ENCODE assay signal across 28 cellular contexts in genomic region chr6:142830807-142831206, GRCh38.
DNase-seq lines count a peak whose midpoint lies in the region; ATAC-seq, FAIRE-seq and TF ChIP-seq lines count a peak whose summit lies in the region.
"Had no signal": no experiment of that assay in that cellular context is flagged by ENCODE, and none has a peak within 500 bp of the region (broad histone marks: within the 10 kb centered on the region; RNA-seq: fewer than 3 reads in every experiment).

No MANE protein-coding gene starts in this region.

- peaks cover 76 to 83% (median 79%) of the 10 kb centered on the region in 3 donors for H3K4me1 Mint-ChIP-seq in T-cell
- H3K4me1 Mint-ChIP-seq in osteocyte (ENCODE audit: unreplicated experiment), result peaks cover 57% of the 10 kb centered on the region

- no peak for DNase-seq in left ventricle myocardium superior
- no peak for DNase-seq in left ventricle myocardium inferior
- DNase-seq in T-cell, result no peak
- DNase-seq in K562 (ENCODE audit: extremely low read depth in 1 of 4, low spot score in 3 of 4), result no peak
- no peak for DNase-seq in osteocyte (ENCODE audit: extremely low spot score, unreplicated experiment)
- no peak for DNase-seq in NCI-H774 (lab: John Stamatoyannopoulos, UW)
- no peak for DNase-seq in GM20000 (ENCODE audit: low spot score)
- DNase-seq: activated gamma-delta T cell, Calu3, KBM-7, mucosa of descending colon, NCI-H1092, NCI-H187, NCI-H2171, NCI-H510A, retina, upper lobe of right lung had no signal

- H3K4me3 ChIP-seq in left ventricle myocardium inferior (no peak overlapping the region), K562 (no peak overlapping the region)
- H3K4me3 ChIP-seq: BLaER1 treated with 17β-estradiol and CSF1 and Interleukin-3, amounts not matched to agents 10 nM and 100 nM; lung; mucosa of descending colon; SJSA1; skin epidermis; suprapubic skin; upper lobe of right lung had no signal

- peaks cover 45% of the 10 kb centered on the region for H3K4me1 ChIP-seq in left ventricle myocardium inferior
- no peaks in the 10 kb centered on the region for H3K4me1 ChIP-seq in K562 (replicated peaks in 1 of 2; ENCODE audit: control insufficient read depth in 2 of 2, insufficient read depth in 2 of 2, low read length in 2 of 2)

- no peaks in the 10 kb centered on the region for H3K27me3 Mint-ChIP-seq in T-cell
- no peaks in the 10 kb centered on the region for H3K27me3 Mint-ChIP-seq in osteocyte (ENCODE audit: unreplicated experiment)
- H3K27me3 Mint-ChIP-seq: brain; stimulated activated memory B cell treated with anti-CD40 and anti-IgM and Interleukin-4, amounts not matched to agents 10 μg/mL and 1 μg/mL and 100 μg/mL, for 72 hours had no signal

- H3K36me3 Mint-ChIP-seq in T-cell (peaks cover 58% of the 10 kb centered on the region), osteocyte (ENCODE audit: unreplicated experiment) (peaks cover 6% of the 10 kb centered on the region)
- H3K36me3 Mint-ChIP-seq: brain had no signal

- intact Hi-C loops in left ventricle myocardium superior (cut with micrococcal nuclease) (no loop called here), left ventricle myocardium inferior (cut with micrococcal nuclease) (no loop called here), K562 (cut with micrococcal nuclease) (no loop called here)

- in situ Hi-C loops in K562 (cut with MboI), result no loop called here

- H3K9me1 ChIP-seq in K562 (ENCODE audit: control insufficient read depth, insufficient read depth, low read length), result no peaks in the 10 kb centered on the region

- no peak overlapping the region for H3K27ac ChIP-seq in left ventricle myocardium inferior (replicated peaks)
- H3K27ac ChIP-seq in K562 (ENCODE audit: extremely low read depth, low read depth, low read length), result no peak overlapping the region
- H3K27ac ChIP-seq: BLaER1 treated with 17β-estradiol and CSF1 and Interleukin-3, amounts not matched to agents 10 nM and 100 nM; parathyroid adenoma; SJSA1; skin epidermis; suprapubic skin; upper lobe of right lung had no signal

- no peak overlapping the region for H3K4me3 Mint-ChIP-seq in T-cell
- no peak overlapping the region for H3K4me3 Mint-ChIP-seq in osteocyte (ENCODE audit: unreplicated experiment)
- H3K4me3 Mint-ChIP-seq: stimulated activated memory B cell treated with anti-CD40 and anti-IgM and Interleukin-4, amounts not matched to agents 10 μg/mL and 1 μg/mL and 100 μg/mL, for 72 hours had no signal

- no peak for TF ChIP-seq CTCF in left ventricle myocardium inferior (IDR thresholded peaks at IDR 0.05; ENCODE audit: borderline replicate concordance)
- no peak for TF ChIP-seq CTCF in K562 (IDR thresholded peaks at IDR 0.05 in 2 of 3, conservative IDR thresholded peaks at IDR 0.05 in 1 of 3; ENCODE audit: insufficient read depth in 2 of 3, low read depth in 1 of 3, low read length in 3 of 3)
- TF ChIP-seq CTCF in osteocyte (IDR thresholded peaks at IDR 0.05), result no peak
- TF ChIP-seq CTCF in GM20000 (IDR thresholded peaks at IDR 0.05; ENCODE audit: extremely low read depth, missing control alignments), result no peak

- H3K9me3 ChIP-seq in left ventricle myocardium inferior (replicated peaks) (no peaks in the 10 kb centered on the region), K562 (replicated peaks; ENCODE audit: control insufficient read depth, insufficient read depth, low read depth, low read length) (no peaks in the 10 kb centered on the region)
- H3K9me3 ChIP-seq: BLaER1 treated with 17β-estradiol and CSF1 and Interleukin-3, amounts not matched to agents 10 nM and 100 nM; mucosa of descending colon; SJSA1; suprapubic skin; upper lobe of right lung had no signal

- H2AFZ ChIP-seq in K562 (ENCODE audit: low read depth, low read length), result no peak overlapping the region
- H2AFZ ChIP-seq: parathyroid adenoma had no signal

- no TSS peak for BruUV-seq in K562 (replicated peaks; lab: Mats Ljungman, UMichigan)

- no peaks in the 10 kb centered on the region for H4K20me1 ChIP-seq in K562 (replicated peaks; ENCODE audit: control insufficient read depth, insufficient read depth, low read length)

- WGBS in K562 (ENCODE audit: insufficient coverage, low coverage, missing lambda C conversion rate), result 1% methylated on average over 6 of the region's 6 CpGs

- no peaks in the 10 kb centered on the region for H3K36me3 ChIP-seq in left ventricle myocardium inferior
- no peaks in the 10 kb centered on the region for H3K36me3 ChIP-seq in K562 (ENCODE audit: control insufficient read depth, insufficient read depth, low read length)
- H3K36me3 ChIP-seq: SJSA1, suprapubic skin, upper lobe of right lung had no signal

- H3K27ac Mint-ChIP-seq in T-cell (peak overlapping the region; percentile 15 to 69), osteocyte (ENCODE audit: unreplicated experiment) (peak overlapping the region; percentile 75)
- H3K27ac Mint-ChIP-seq: stimulated activated memory B cell treated with anti-CD40 and anti-IgM and Interleukin-4, amounts not matched to agents 10 μg/mL and 1 μg/mL and 100 μg/mL, for 72 hours had no signal

- TF ChIP-seq RAD21 in K562 (CRISPR knock-in tag; conservative IDR thresholded peaks at IDR 0.05 in 1 of 2, IDR thresholded peaks at IDR 0.05 in 1 of 2), result no peak

- no peaks in the 10 kb centered on the region for H3K79me2 ChIP-seq in K562 (ENCODE audit: control insufficient read depth, insufficient read depth, low read length)

- no peak for FAIRE-seq in K562 (lab: Jason Lieb, UNC)
- FAIRE-seq: frontal cortex had no signal

- peaks cover 0 to 5% (median 0%) of the 10 kb centered on the region in 3 donors for H3K9me3 Mint-ChIP-seq in T-cell
- H3K9me3 Mint-ChIP-seq in osteocyte (ENCODE audit: unreplicated experiment), result no peaks in the 10 kb centered on the region
- H3K9me3 Mint-ChIP-seq: brain had no signal

- POLR2A ChIA-PET in T-cell (lab: Charles Lee), result interaction anchor here (0.8 to 1.6 kb wide), 5 partner anchors 9 to 55 kb away, joined by 3 to 4 read pairs (median 4); no protein-coding TSS in a partner anchor
- POLR2A ChIA-PET in K562 (lab: Yijun Ruan, JAX), result no interaction called here

- H3K9ac ChIP-seq in K562 (ENCODE audit: insufficient read depth in 1 of 2, low read depth in 2 of 2, low read length in 2 of 2), result no peak overlapping the region
- H3K9ac ChIP-seq: BLaER1 treated with 17β-estradiol and CSF1 and Interleukin-3, amounts not matched to agents 10 nM and 100 nM; parathyroid adenoma had no signal

- H3K27me3 ChIP-seq in left ventricle myocardium inferior (ENCODE audit: low read depth) (no peaks in the 10 kb centered on the region), K562 (ENCODE audit: control insufficient read depth in 2 of 2, insufficient read depth in 2 of 2, low read length in 2 of 2) (peaks cover 0 to 8% of the 10 kb centered on the region in 2 experiments; a peak in 2 of 5 replicates)
- H3K27me3 ChIP-seq: BLaER1 treated with 17β-estradiol and CSF1 and Interleukin-3, amounts not matched to agents 10 nM and 100 nM; SJSA1; suprapubic skin; upper lobe of right lung had no signal

- CTCF ChIA-PET in T-cell (lab: Charles Lee), result no interaction called here
- CTCF ChIA-PET in K562 (lab: Yijun Ruan, JAX; ENCODE audit: low intra/inter-chr PET ratio), result no interaction called here

- no peak for TF ChIP-seq POLR2A in K562 (conservative IDR thresholded peaks at IDR 0.05)

- TF ChIP-seq EP300 in K562 (IDR thresholded peaks at IDR 0.05; ENCODE audit: low read length), result no peak

- no peak overlapping the region for H3K4me2 ChIP-seq in K562 (ENCODE audit: insufficient read depth, low read length)

- ATAC-seq in left ventricle myocardium superior, result peak; percentile 25
- ATAC-seq in T-cell (replicated peaks in 1 of 4), result no peak
- ATAC-seq in K562, result no peak
- no peak for ATAC-seq in GM21528 (IDR thresholded peaks at IDR 0.05; ENCODE audit: low FRiP score, unreplicated experiment)
- ATAC-seq: activated CD4-positive, CD25-positive, alpha-beta regulatory T cell treated with anti-CD3 and anti-CD28 coated beads, Interleukin-2, amount 50 U/mL, for 24 hours; mucosa of descending colon; stimulated activated memory B cell treated with anti-CD40 and anti-IgM and Interleukin-4, amounts not matched to agents 10 μg/mL and 1 μg/mL and 100 μg/mL, for 72 hours; upper lobe of right lung had no signal

TF ChIP-seq in K562, 482 proteins besides CTCF, POLR2A, EP300 and RAD21:
- TF ChIP-seq POLR2B (IDR thresholded peaks at IDR 0.05; ENCODE audit: low read depth, partially characterized antibody) (no peak), NFIC (IDR thresholded peaks at IDR 0.05) (peak; percentile 61)
TF ChIP-seq in K562: peak in this region for 1.
